ENCODE assay signal across 8 cellular contexts in the genomic region with DNA sequence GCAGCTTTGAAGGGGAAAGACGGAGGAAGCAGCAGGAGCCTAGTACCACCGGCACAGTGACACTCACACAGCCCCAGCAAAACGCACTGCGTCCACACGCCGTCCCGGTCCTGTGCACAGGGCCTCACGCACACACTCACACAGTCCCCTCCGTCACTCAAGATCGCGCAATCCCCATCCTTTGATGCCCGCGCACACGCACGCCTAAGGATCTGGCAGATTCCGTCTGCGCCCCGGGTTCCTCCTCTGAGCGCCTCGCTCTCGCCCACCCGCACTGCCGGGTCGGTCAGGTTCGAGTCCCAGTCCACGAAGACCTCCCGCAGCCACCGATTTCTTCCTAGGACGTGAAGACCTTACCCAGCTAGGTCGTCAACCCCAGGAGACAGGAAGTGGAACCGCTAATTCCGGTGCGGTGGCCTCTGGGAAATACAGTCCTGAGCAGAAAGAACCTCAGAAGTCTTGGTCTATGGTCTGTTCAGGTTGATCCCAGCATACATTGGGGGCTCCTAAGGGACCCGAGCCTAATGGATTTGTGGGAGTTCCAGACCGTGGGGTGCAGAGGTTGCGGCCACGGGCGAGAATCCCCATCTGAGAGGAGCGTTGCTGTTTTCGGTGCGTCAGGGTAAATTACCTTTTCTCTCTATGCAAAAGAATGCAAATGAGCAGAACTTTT. TPM values are rescaled to one million over a fixed set of nuclear protein-coding genes. Genes with fewer than 3 reads are reported as not detected.
DNase-seq lines count a peak whose midpoint lies in the region; ATAC-seq and TF ChIP-seq lines count a peak whose summit lies in the region.

A gene (minus strand): TSS at position 400 of the 673 bp plus-strand sequence. CDS start 5,899 bp downstream, outside the sequence.

- no peaks in the 10 kb centered on the region for H3K9me2 ChIP-seq in SU-DHL-6 (replicated peaks; ENCODE audit: insufficient read depth, low read length)

- ATAC-seq in DND-41 (ENCODE audit: insufficient read depth, low read depth), result peak; percentile 98
- ATAC-seq in heart left ventricle, result peak; percentile 95 to 98 (median 98)

- H3K4me1 Mint-ChIP-seq in H9, result peaks cover 12 to 17% of the 10 kb centered on the region in 2 experiments
- peaks cover 39% of the 10 kb centered on the region for H3K4me1 Mint-ChIP-seq in activated naive CD8-positive, alpha-beta T cell treated with anti-CD3 and anti-CD28 coated beads for 36 hours

- H3F3A ChIP-seq in SU-DHL-6 (ENCODE audit: insufficient read depth), result no peaks in the 10 kb centered on the region

- H3K4me3 ChIP-seq in DND-41 (ENCODE audit: low read depth in 1 of 2, low read length in 2 of 2), result peak within 1 kb of the TSS; percentile 69 to 72
- H3K4me3 ChIP-seq in SU-DHL-6 (ENCODE audit: insufficient read depth, low read length, poor library complexity, severe bottlenecking), result peak within 1 kb of the TSS; percentile 89
- H3K4me3 ChIP-seq in heart left ventricle, result peak within 1 kb of the TSS; percentile 47 to 91 (median 74)
- H3K4me3 ChIP-seq in trophoblast cell (ENCODE audit: low read depth, low read length), result peak within 1 kb of the TSS; percentile 86
- peak within 1 kb of the TSS; percentile 42 to 66 (median 64) for H3K4me3 ChIP-seq in tibial nerve

- H4K20me1 ChIP-seq in DND-41 (ENCODE audit: insufficient read depth, low read length) (no peaks in the 10 kb centered on the region), H9 (ENCODE audit: control insufficient read depth, insufficient read depth, insufficient read length) (no peaks in the 10 kb centered on the region), SU-DHL-6 (ENCODE audit: low read depth, low read length) (no peaks in the 10 kb centered on the region)

- H3K9ac ChIP-seq in DND-41 (ENCODE audit: low read depth, low read length) (peak within 1 kb of the TSS; percentile 65), H9 (ENCODE audit: extremely low read depth, insufficient read length, low read length) (peak within 1 kb of the TSS; percentile 87), SU-DHL-6 (ENCODE audit: low read length) (peak within 1 kb of the TSS; percentile 71), trophoblast cell (ENCODE audit: low read length) (peak within 1 kb of the TSS; percentile 28)

- H3K79me2 ChIP-seq in DND-41 (ENCODE audit: insufficient read depth, low read length), result peaks cover 57% of the 10 kb centered on the region
- peaks cover 7% of the 10 kb centered on the region for H3K79me2 ChIP-seq in H9 (ENCODE audit: insufficient read depth, low read length)
- H3K79me2 ChIP-seq in SU-DHL-6 (ENCODE audit: insufficient read depth, low read length), result peaks cover 50% of the 10 kb centered on the region
- H3K79me2 ChIP-seq in trophoblast cell (ENCODE audit: control insufficient read depth, insufficient read depth, low read length, poor library complexity), result peaks cover 5% of the 10 kb centered on the region

- TF ChIP-seq POLR2A in heart left ventricle (IDR thresholded peaks at IDR 0.05) (no peak), tibial nerve (IDR thresholded peaks at IDR 0.05) (no peak)

- no peak for TF ChIP-seq CTCF in DND-41 (IDR thresholded peaks at IDR 0.05; ENCODE audit: borderline replicate concordance, extremely low read depth, low read length, poor library complexity, severe bottlenecking)
- TF ChIP-seq CTCF in H9 (conservative IDR thresholded peaks at IDR 0.05), result no peak
- no peak for TF ChIP-seq CTCF in SU-DHL-6 (IDR thresholded peaks at IDR 0.05; ENCODE audit: insufficient read depth, low read length, poor library complexity, severe bottlenecking)
- no peak for TF ChIP-seq CTCF in heart left ventricle (IDR thresholded peaks at IDR 0.05)
- no peak for TF ChIP-seq CTCF in tibial nerve (IDR thresholded peaks at IDR 0.05)

- no CpG with 5 or more reads among the region's 41 CpGs for WGBS in H9 (ENCODE audit: extremely low coverage, insufficient read length, low lambda C conversion rate)
- WGBS in heart left ventricle, 4 donors, result 0 to 2% (median 0%) methylated on average over 24 to 41 of the region's 41 CpGs
- WGBS in trophoblast cell (ENCODE audit: extremely low coverage, insufficient coverage, insufficient read length), result no CpG with 5 or more reads among the region's 41 CpGs
- WGBS in tibial nerve, 2 donors, result 0 to 1% methylated on average over 37 to 40 of the region's 41 CpGs

- peaks cover 25 to 30% of the 10 kb centered on the region in 2 experiments for H3K9me3 Mint-ChIP-seq in H9
- peaks cover 29% of the 10 kb centered on the region for H3K9me3 Mint-ChIP-seq in activated naive CD8-positive, alpha-beta T cell treated with anti-CD3 and anti-CD28 coated beads for 36 hours

- peak within 1 kb of the TSS; percentile 82 for H3K27ac ChIP-seq in DND-41 (ENCODE audit: low read length)
- H3K27ac ChIP-seq in H9 (ENCODE audit: insufficient read length, low read depth, low read length), result no peak within 1 kb of the TSS
- H3K27ac ChIP-seq in SU-DHL-6 (ENCODE audit: low read depth, low read length), result peak within 1 kb of the TSS; percentile 52
- peak within 1 kb of the TSS; percentile 58 to 83 (median 78) for H3K27ac ChIP-seq in heart left ventricle
- no peak within 1 kb of the TSS for H3K27ac ChIP-seq in trophoblast cell (ENCODE audit: low read depth, low read length)
- H3K27ac ChIP-seq in tibial nerve, result peak within 1 kb of the TSS in 3 of 4 donors; percentile 50 to 77 (median 68)

- peaks cover 5 to 16% (median 6%) of the 10 kb centered on the region in 3 experiments; a peak in 6 of 7 replicates for H3K36me3 Mint-ChIP-seq in H9 (ENCODE audit: insufficient read depth in 1 of 3, low read depth in 3 of 3)
- H3K36me3 Mint-ChIP-seq in activated naive CD8-positive, alpha-beta T cell treated with anti-CD3 and anti-CD28 coated beads for 36 hours, result peaks cover 45% of the 10 kb centered on the region

- H2AK5ac ChIP-seq in H9 (ENCODE audit: insufficient read length, low read length) (no peak within 1 kb of the TSS), trophoblast cell (ENCODE audit: low read length) (no peak within 1 kb of the TSS)

- no peak within 1 kb of the TSS for H3T11ph ChIP-seq in H9 (ENCODE audit: low read length)

- DNase-seq in DND-41 (peak; percentile 84), H9 (peak; percentile 70), NAMALWA (ENCODE audit: low spot score) (peak; percentile 81), heart left ventricle (peak; percentile 56 to 80 (median 69)), trophoblast cell (peak in 1 of 2 donors; percentile 48), tibial nerve (ENCODE audit: low spot score in 2 of 2) (peak; percentile 16 to 55)
- DNase-seq in activated naive CD8-positive, alpha-beta T cell treated with anti-CD3 and anti-CD28 coated beads for 36 hours, result peak; percentile 72

- H2BK20ac ChIP-seq in H9 (ENCODE audit: low read depth, low read length, poor library complexity, severe bottlenecking), result no peak within 1 kb of the TSS

- intact Hi-C loops in heart left ventricle (cut with DNase I), result loop anchor here in 3 of 10 donors (5.0 to 10.0 kb wide), 2 partner anchors 51 to 59 kb away; a partner anchor contains a TSS

- H4K8ac ChIP-seq in H9 (replicated peaks; ENCODE audit: insufficient read length, low read depth, low read length), result peak within 1 kb of the TSS; percentile 36
- H4K8ac ChIP-seq in trophoblast cell (ENCODE audit: low read depth, low read length), result peak within 1 kb of the TSS; percentile 74

- H2BK15ac ChIP-seq in H9 (ENCODE audit: low read depth, low read length), result no peak within 1 kb of the TSS; the same call in 1 of the 2 replicates

- peak within 1 kb of the TSS; percentile 87 for H4K12ac ChIP-seq in trophoblast cell (ENCODE audit: low read depth, low read length)

- H3K79me1 ChIP-seq in H9 (ENCODE audit: insufficient read depth, low read depth, low read length, poor library complexity, severe bottlenecking), result peaks cover 4% of the 10 kb centered on the region
- H3K79me1 ChIP-seq in trophoblast cell (ENCODE audit: low read length), result peaks cover 5% of the 10 kb centered on the region

- H3K4me1 ChIP-seq in DND-41 (ENCODE audit: insufficient read depth, low read length) (peaks cover 36% of the 10 kb centered on the region), H9 (ENCODE audit: insufficient read depth, low read length) (no peaks in the 10 kb centered on the region), heart left ventricle (peaks cover 0 to 28% (median 8%) of the 10 kb centered on the region in 12 donors), trophoblast cell (ENCODE audit: control insufficient read depth in 1 of 2, insufficient read depth in 2 of 2, low read length in 2 of 2) (peaks cover 2 to 4% of the 10 kb centered on the region in 2 experiments), tibial nerve (peaks cover 0 to 20% (median 0%) of the 10 kb centered on the region in 4 donors)

- H3K18ac ChIP-seq in H9 (ENCODE audit: insufficient read length, low read depth, low read length) (peak within 1 kb of the TSS; percentile 13), trophoblast cell (ENCODE audit: low read length) (peak within 1 kb of the TSS; percentile 45)

- peak within 1 kb of the TSS; percentile 96 to 99 for H3K4me3 Mint-ChIP-seq in H9
- peak within 1 kb of the TSS; percentile 99 for H3K4me3 Mint-ChIP-seq in activated naive CD8-positive, alpha-beta T cell treated with anti-CD3 and anti-CD28 coated beads for 36 hours

- peak within 1 kb of the TSS; percentile 90 for H3K4me2 ChIP-seq in DND-41 (ENCODE audit: insufficient read depth, low read length)
- peak within 1 kb of the TSS; percentile 97 for H3K4me2 ChIP-seq in H9 (ENCODE audit: insufficient read depth, insufficient read length, low read length)
- peak within 1 kb of the TSS; percentile 73 for H3K4me2 ChIP-seq in SU-DHL-6 (ENCODE audit: low read depth, low read length, poor library complexity, severe bottlenecking)
- peak within 1 kb of the TSS; percentile 64 for H3K4me2 ChIP-seq in trophoblast cell (ENCODE audit: low read length)

- H2BK120ac ChIP-seq in H9 (ENCODE audit: low read depth, low read length, poor library complexity, severe bottlenecking) (no peak within 1 kb of the TSS), trophoblast cell (ENCODE audit: insufficient read depth, low read length, poor library complexity) (no peak within 1 kb of the TSS)

- no peak within 1 kb of the TSS for H2BK12ac ChIP-seq in H9 (ENCODE audit: insufficient read length, low read depth, low read length)
- H2BK12ac ChIP-seq in trophoblast cell (ENCODE audit: low read length), result no peak within 1 kb of the TSS

- H3K14ac ChIP-seq in H9 (ENCODE audit: insufficient read depth, low read length) (peak within 1 kb of the TSS; percentile 38; the same call in 1 of the 2 replicates), trophoblast cell (ENCODE audit: low read length) (peak within 1 kb of the TSS; percentile 52)

- H4K91ac ChIP-seq in H9 (ENCODE audit: insufficient read length, low read depth, low read length), result no peak within 1 kb of the TSS
- H4K91ac ChIP-seq in trophoblast cell (ENCODE audit: low read depth, low read length), result peak within 1 kb of the TSS; percentile 50

- peak within 1 kb of the TSS; percentile 40 to 95 (median 94); a peak in 6 of 7 replicates for H3K27ac Mint-ChIP-seq in H9
- H3K27ac Mint-ChIP-seq in activated naive CD8-positive, alpha-beta T cell treated with anti-CD3 and anti-CD28 coated beads for 36 hours, result peak within 1 kb of the TSS; percentile 97

- H3K23ac ChIP-seq in H9 (ENCODE audit: insufficient read length, low read depth, low read length) (no peak within 1 kb of the TSS), trophoblast cell (ENCODE audit: low read length) (no peak within 1 kb of the TSS)

- peaks cover 8% of the 10 kb centered on the region; the same call in 1 of the 2 replicates for H3K27me3 Mint-ChIP-seq in H9 (ENCODE audit: low read depth)
- H3K27me3 Mint-ChIP-seq in activated naive CD8-positive, alpha-beta T cell treated with anti-CD3 and anti-CD28 coated beads for 36 hours, result no peaks in the 10 kb centered on the region

- TF ChIP-seq EP300 in tibial nerve (IDR thresholded peaks at IDR 0.05), result peak in 1 of 2 donors; percentile 44

- peaks cover 8% of the 10 kb centered on the region for H3K23me2 ChIP-seq in H9 (ENCODE audit: insufficient read length, low read depth, low read length, poor library complexity, severe bottlenecking)

- H2BK5ac ChIP-seq in H9 (ENCODE audit: insufficient read length, low read length) (no peak within 1 kb of the TSS), trophoblast cell (ENCODE audit: low read depth, low read length, poor library complexity) (no peak within 1 kb of the TSS)

- peaks cover 13% of the 10 kb centered on the region for H3K9me3 ChIP-seq in DND-41 (ENCODE audit: insufficient read depth, low read length, severe bottlenecking)
- H3K9me3 ChIP-seq in H9 (ENCODE audit: control insufficient read depth, low read depth, low read length), result no peaks in the 10 kb centered on the region
- H3K9me3 ChIP-seq in SU-DHL-6 (ENCODE audit: insufficient read depth, low read length), result peaks cover 11% of the 10 kb centered on the region; the same call in 1 of the 2 replicates
- H3K9me3 ChIP-seq in heart left ventricle, result peaks cover 0 to 55% (median 11%) of the 10 kb centered on the region in 12 donors
- no peaks in the 10 kb centered on the region for H3K9me3 ChIP-seq in trophoblast cell (ENCODE audit: insufficient read depth, low read depth, low read length)
- H3K9me3 ChIP-seq in tibial nerve, result peaks cover 0 to 42% (median 12%) of the 10 kb centered on the region in 4 donors

- H4K5ac ChIP-seq in H9 (ENCODE audit: insufficient read length, low read depth, low read length), result peak within 1 kb of the TSS; percentile 78

- H3K4ac ChIP-seq in H9 (ENCODE audit: low read depth, low read length), result no peak within 1 kb of the TSS
- H3K4ac ChIP-seq in trophoblast cell (ENCODE audit: low read depth, low read length), result peak within 1 kb of the TSS; percentile 32

- no peaks in the 10 kb centered on the region for H3K27me3 ChIP-seq in DND-41 (ENCODE audit: insufficient read depth, low read length, poor library complexity)
- H3K27me3 ChIP-seq in H9 (ENCODE audit: insufficient read depth, low read length), result no peaks in the 10 kb centered on the region
- no peaks in the 10 kb centered on the region for H3K27me3 ChIP-seq in SU-DHL-6 (ENCODE audit: low read length)
- H3K27me3 ChIP-seq in heart left ventricle, result no peaks in the 10 kb centered on the region
- H3K27me3 ChIP-seq in trophoblast cell (ENCODE audit: insufficient read depth, low read length), result no peaks in the 10 kb centered on the region
- H3K27me3 ChIP-seq in tibial nerve, result no peaks in the 10 kb centered on the region

- H3K36me3 ChIP-seq in DND-41 (ENCODE audit: insufficient read depth, low read length) (no peaks in the 10 kb centered on the region; the same call in 1 of the 2 replicates), SU-DHL-6 (ENCODE audit: low read length) (peaks cover 11% of the 10 kb centered on the region), heart left ventricle (no peaks in the 10 kb centered on the region), trophoblast cell (ENCODE audit: control insufficient read depth in 1 of 2, insufficient read depth in 2 of 2, low read length in 2 of 2) (no peaks in the 10 kb centered on the region), tibial nerve (peaks cover 0 to 7% (median 0%) of the 10 kb centered on the region in 3 donors)

- H2AFZ ChIP-seq in DND-41 (ENCODE audit: low read depth, low read length), result peak within 1 kb of the TSS; percentile 88
- peak within 1 kb of the TSS; percentile 86 for H2AFZ ChIP-seq in H9 (ENCODE audit: low read length)
- H2AFZ ChIP-seq in SU-DHL-6 (ENCODE audit: low read depth, low read length, severe bottlenecking), result peak within 1 kb of the TSS; percentile 87
- peak within 1 kb of the TSS; percentile 94 for H2AFZ ChIP-seq in trophoblast cell (ENCODE audit: insufficient read depth, low read length, poor library complexity)

- no peak within 1 kb of the TSS for H3K56ac ChIP-seq in H9 (ENCODE audit: insufficient read length, low read depth, low read length)

RNA-seq across cellular contexts. Expression of the gene that starts here (rescaled TPM):
- total RNA-seq in H9 (2021), result 23.3 and 31.9 TPM in 2 replicates
- total RNA-seq in activated naive CD8-positive, alpha-beta T cell treated with anti-CD3 and anti-CD28 coated beads for 36 hours, result 10 to 100 TPM; 16.1 to 18.6 TPM
- 10 to 100 TPM in 7 of 9 donors, 1 to 10 TPM in 2; 6.4 to 35.2 (median 19.7) TPM for total RNA-seq in heart left ventricle
- 10 to 100 TPM in 1 of 2 donors, 1 to 10 TPM in 1; 4.7 to 11.0 TPM for polyA plus RNA-seq in heart left ventricle
- 5.9 and 6.1 TPM in 2 replicates for polyA plus RNA-seq in trophoblast cell (2013)
- total RNA-seq in tibial nerve, result 10 to 100 TPM; 14.6 to 33.9 (median 17.0) TPM

Comparison
In these comparisons a context has a peak if more than half of its experiments do, and no peak if none do; other contexts are left out.
1. H3K27ac ChIP-seq: peak in DND-41 (single experiment), SU-DHL-6 (single experiment), heart left ventricle (12 of 12) and tibial nerve (3 of 4); none in H9 (single experiment) and trophoblast cell (single experiment).
2. H3K9ac ChIP-seq: peak in every context shown above with its lines; median percentile 87 in H9; 71 in SU-DHL-6; 65 in DND-41; 28 in trophoblast cell.
3. Peak in every context shown above with its lines, with median percentiles within 50 percentile points of each other: H2AFZ ChIP-seq, H3K4me2 ChIP-seq and H3K4me3 ChIP-seq.